8 cellular contexts compared by ENCODE assay signal in genomic region chr17:50944054-50944901, GRCh38.
DNase-seq lines count a peak whose midpoint lies in the region; ATAC-seq and TF ChIP-seq lines count a peak whose summit lies in the region.

No MANE protein-coding gene starts in this region.

- peak overlapping the region; percentile 56 for H3K4me3 Mint-ChIP-seq in activated CD8-positive, alpha-beta memory T cell treated with anti-CD3 and anti-CD28 coated beads, Interleukin-2, amount 10 ng/mL, durations not matched to agents 7 days and 5 days

- ATAC-seq in GM21786 (IDR thresholded peaks at IDR 0.05; ENCODE audit: unreplicated experiment) (peak; percentile 58), HG03025 (IDR thresholded peaks at IDR 0.05; ENCODE audit: low FRiP score, unreplicated experiment) (no peak)
- ATAC-seq in activated CD8-positive, alpha-beta memory T cell treated with anti-CD3 and anti-CD28 coated beads, Interleukin-2, amount 10 ng/mL, durations not matched to agents 7 days and 5 days = peak; percentile 92

- H3K27ac ChIP-seq in esophagus (ENCODE audit: low read depth in 2 of 2, low read length in 1 of 2) (peak overlapping the region; percentile 65 to 78), muscle layer of colon (ENCODE audit: low read depth, low read length) (peak overlapping the region; percentile 87)

- no peaks in the 10 kb centered on the region for H3K9me3 Mint-ChIP-seq in activated CD8-positive, alpha-beta memory T cell treated with anti-CD3 and anti-CD28 coated beads, Interleukin-2, amount 10 ng/mL, durations not matched to agents 7 days and 5 days (ENCODE audit: low read depth)

- peak overlapping the region; percentile 46 for H3K27ac Mint-ChIP-seq in activated CD8-positive, alpha-beta memory T cell treated with anti-CD3 and anti-CD28 coated beads, Interleukin-2, amount 10 ng/mL, durations not matched to agents 7 days and 5 days

- DNase-seq in AG04449 (ENCODE audit: low read depth, low spot score) = no peak
- DNase-seq in NCI-H774 (lab: John Stamatoyannopoulos, UW) = peak; percentile 94
- DNase-seq in activated CD8-positive, alpha-beta memory T cell treated with anti-CD3 and anti-CD28 coated beads, Interleukin-2, amount 10 ng/mL, durations not matched to agents 7 days and 5 days = peak; percentile 86
- DNase-seq in stimulated activated CD8-positive, alpha-beta memory T cell treated with anti-CD3 and anti-CD28 coated beads, Interleukin-4, amount 100 ng/mL, for 48 hours = peak; percentile 85

- no peaks in the 10 kb centered on the region for H3K36me3 ChIP-seq in esophagus (ENCODE audit: control insufficient read depth in 2 of 2, insufficient read depth in 2 of 2, low read length in 1 of 2)
- H3K36me3 ChIP-seq in muscle layer of colon (ENCODE audit: insufficient read depth, low read length) = no peaks in the 10 kb centered on the region

- H3K4me3 ChIP-seq in AG04449 (ENCODE audit: low read depth, low read length) (peak overlapping the region; percentile 47), esophagus (ENCODE audit: low read depth in 1 of 2, low read length in 2 of 2) (peak overlapping the region; percentile 39 to 53), muscle layer of colon (ENCODE audit: low read depth in 1 of 2, low read length in 2 of 2) (peak overlapping the region; percentile 23 to 54)

- no peaks in the 10 kb centered on the region for H3K27me3 Mint-ChIP-seq in activated CD8-positive, alpha-beta memory T cell treated with anti-CD3 and anti-CD28 coated beads, Interleukin-2, amount 10 ng/mL, durations not matched to agents 7 days and 5 days

- H3K9me3 ChIP-seq in esophagus (ENCODE audit: control insufficient read depth in 2 of 2, insufficient read depth in 1 of 2, low read depth in 1 of 2, low read length in 1 of 2) = no peaks in the 10 kb centered on the region
- H3K9me3 ChIP-seq in muscle layer of colon (ENCODE audit: low read length) = no peaks in the 10 kb centered on the region

- POLR2A ChIA-PET in AG04449 (lab: Yijun Ruan, JAX) = interaction anchor here (2.6 kb wide), 1 partner anchor 78 kb away, joined by 22 read pairs; the partner anchor contains the start of gene TOB1

- H3K4me1 ChIP-seq in esophagus (ENCODE audit: control insufficient read depth in 2 of 2, insufficient read depth in 2 of 2, low read length in 1 of 2) (peaks cover 4 to 7% of the 10 kb centered on the region in 2 donors), muscle layer of colon (ENCODE audit: insufficient read depth, low read length) (peaks cover 32% of the 10 kb centered on the region)

- TF ChIP-seq CTCF in AG04449 (IDR thresholded peaks at IDR 0.05; ENCODE audit: insufficient read depth, low read length, missing control alignments) = no peak

- whole genome bisulfite sequencing in esophagus, 2 donors = 6 to 9% methylated on average over 54 to 61 of the region's 61 CpGs

- H3K36me3 Mint-ChIP-seq in activated CD8-positive, alpha-beta memory T cell treated with anti-CD3 and anti-CD28 coated beads, Interleukin-2, amount 10 ng/mL, durations not matched to agents 7 days and 5 days = no peaks in the 10 kb centered on the region

- H3K4me1 Mint-ChIP-seq in activated CD8-positive, alpha-beta memory T cell treated with anti-CD3 and anti-CD28 coated beads, Interleukin-2, amount 10 ng/mL, durations not matched to agents 7 days and 5 days = peaks cover 10% of the 10 kb centered on the region

- CTCF ChIA-PET in AG04449 (lab: Yijun Ruan, JAX) = interaction anchor here (0.7 to 21.7 kb wide), 7 partner anchors 10 to 161 kb away, joined by 3 to 758 read pairs (median 3); partner anchors contain the start of gene TOB1
- CTCF ChIA-PET in activated CD8-positive, alpha-beta memory T cell treated with anti-CD3 and anti-CD28 coated beads, Interleukin-2, amount 10 ng/mL, durations not matched to agents 7 days and 5 days (lab: Charles Lee) = interaction anchor here (0.8 to 15.2 kb wide), 5 partner anchors 9 to 98 kb away, joined by 4 to 319 read pairs (median 9); partner anchors contain the start of gene TOB1

- H3K27me3 ChIP-seq in esophagus (ENCODE audit: control insufficient read depth in 1 of 2, insufficient read depth in 2 of 2, low read length in 2 of 2) = no peaks in the 10 kb centered on the region
- no peaks in the 10 kb centered on the region for H3K27me3 ChIP-seq in muscle layer of colon (ENCODE audit: control insufficient read depth in 1 of 2, insufficient read depth in 2 of 2, low read length in 2 of 2)

- H3K9ac ChIP-seq in muscle layer of colon (ENCODE audit: low read length) = peak overlapping the region; percentile 68
